In genomic region chr22:20565761-20566160, GRCh38 we compare ENCODE assay signal across 16 cellular contexts. TPM values are rescaled to one million over a fixed set of nuclear protein-coding genes. Genes with fewer than 3 reads are reported as not detected.
DNase-seq lines count a peak whose midpoint lies in the region; ATAC-seq and TF ChIP-seq lines count a peak whose summit lies in the region.
"Had no signal": no experiment of that assay in that cellular context is flagged by ENCODE, and none has a peak within 500 bp of the region (broad histone marks: within the 10 kb centered on the region; RNA-seq: fewer than 3 reads in every experiment).

No MANE protein-coding gene starts in this region.

- ATAC-seq in Right ventricle myocardium superior (ENCODE audit: poor library complexity) (no peak), right cardiac atrium (no peak)
- ATAC-seq in activated T-helper 17 cell treated with anti-CD3 and anti-CD28 coated beads, Interleukin-2, amount 50 U/mL, for 72 hours (replicated peaks) = no peak
- no peak for ATAC-seq in naive thymus-derived CD8-positive, alpha-beta T cell

- POLR2A ChIA-PET in naive thymus-derived CD8-positive, alpha-beta T cell (lab: Charles Lee) = interaction anchor here (0.6 to 16.8 kb wide), 17 partner anchors 11 to 1076 kb away, joined by 3 to 796 read pairs (median 6); partner anchors contain the start of genes KLHL22, MED15 and SDF2L1
- POLR2A ChIA-PET in MCF 10A (lab: Yijun Ruan, JAX) = interaction anchor here (1.1 to 9.5 kb wide), 3 partner anchors 35 to 57 kb away, joined by 4 to 113 read pairs (median 74); partner anchors contain the start of gene MED15

- intact Hi-C loops in Right ventricle myocardium superior (cut with DNase I) = no loop called here
- intact Hi-C loops in right cardiac atrium (cut with DNase I) = loop anchor here in 1 of 4 donors (10.0 kb wide), 1 partner anchor 51 kb away; no protein-coding TSS in a partner anchor
- intact Hi-C loops in MCF 10A (cut with micrococcal nuclease) = loop anchor here (5.0 kb wide), 1 partner anchor 132 kb away; no protein-coding TSS in a partner anchor

- 86% methylated on average over 4 of the region's 4 CpGs for WGBS in right cardiac atrium

- H3K4me1 Mint-ChIP-seq in activated T-helper 17 cell treated with anti-CD3 and anti-CD28 coated beads, Interleukin-2, amount 50 U/mL, for 72 hours = peaks cover 42% of the 10 kb centered on the region
- peaks cover 38 to 90% (median 86%) of the 10 kb centered on the region in 4 donors for H3K4me1 Mint-ChIP-seq in naive thymus-derived CD8-positive, alpha-beta T cell
- H3K4me1 Mint-ChIP-seq in MCF 10A (ENCODE audit: insufficient read depth, unreplicated experiment) = peaks cover 40% of the 10 kb centered on the region

- peak overlapping the region; percentile 62 for H3K4me3 Mint-ChIP-seq in activated T-helper 17 cell treated with anti-CD3 and anti-CD28 coated beads, Interleukin-2, amount 50 U/mL, for 72 hours
- peak overlapping the region in 9 of 10 donors; percentile 64 to 91 (median 80) for H3K4me3 Mint-ChIP-seq in naive thymus-derived CD8-positive, alpha-beta T cell
- H3K4me3 Mint-ChIP-seq in MCF 10A (ENCODE audit: unreplicated experiment) = no peak overlapping the region

- no peak overlapping the region for H3K27ac ChIP-seq in right cardiac atrium (ENCODE audit: low read length)
- H3K27ac ChIP-seq: neutrophil had no signal

- H3K4me3 ChIP-seq in right cardiac atrium (ENCODE audit: low read length) = no peak overlapping the region
- H3K4me3 ChIP-seq: adrenal gland had no signal

- H3K9me3 ChIP-seq in right cardiac atrium (ENCODE audit: control insufficient read depth, low read length) = no peaks in the 10 kb centered on the region
- H3K9me3 ChIP-seq: adrenal gland, neutrophil had no signal

- no peaks in the 10 kb centered on the region for H3K27me3 ChIP-seq in right cardiac atrium (ENCODE audit: control insufficient read depth, insufficient read depth)
- H3K27me3 ChIP-seq: adrenal gland, neutrophil had no signal

- BruUV-seq in MCF 10A (replicated peaks; lab: Mats Ljungman, UMichigan) = no TSS peak

- H3K36me3 Mint-ChIP-seq in activated T-helper 17 cell treated with anti-CD3 and anti-CD28 coated beads, Interleukin-2, amount 50 U/mL, for 72 hours (ENCODE audit: low read depth) = peaks cover 92% of the 10 kb centered on the region
- H3K36me3 Mint-ChIP-seq in naive thymus-derived CD8-positive, alpha-beta T cell = peaks cover 0 to 73% (median 27%) of the 10 kb centered on the region in 3 donors
- peaks cover 97% of the 10 kb centered on the region for H3K36me3 Mint-ChIP-seq in MCF 10A (ENCODE audit: insufficient read depth, unreplicated experiment)

- no peaks in the 10 kb centered on the region for H3K9me3 Mint-ChIP-seq in activated T-helper 17 cell treated with anti-CD3 and anti-CD28 coated beads, Interleukin-2, amount 50 U/mL, for 72 hours
- H3K9me3 Mint-ChIP-seq in naive thymus-derived CD8-positive, alpha-beta T cell = no peaks in the 10 kb centered on the region
- no peaks in the 10 kb centered on the region for H3K9me3 Mint-ChIP-seq in MCF 10A (ENCODE audit: unreplicated experiment)

- CTCF ChIA-PET in MCF 10A (lab: Yijun Ruan, JAX) = interaction anchor here (0.6 to 4.3 kb wide), 14 partner anchors 8 to 1642 kb away, joined by 3 to 29 read pairs (median 5); no protein-coding TSS in a partner anchor

- no peak for TF ChIP-seq CTCF in MCF 10A (IDR thresholded peaks at IDR 0.05; ENCODE audit: unreplicated experiment)

- DNase-seq in Right ventricle myocardium superior = peak; percentile 15
- DNase-seq in right cardiac atrium = no peak
- DNase-seq in naive thymus-derived CD8-positive, alpha-beta T cell = no peak
- no peak for DNase-seq in glomerular visceral epithelial cell (ENCODE audit: extremely low spot score)
- DNase-seq in NCI-H524 treated with DMSO at 0.1 percent for 48 hours (lab: John Stamatoyannopoulos, UW) = no peak
- DNase-seq in MCF 10A (ENCODE audit: unreplicated experiment) = no peak
- DNase-seq: activated CD8-positive, alpha-beta memory T cell treated with anti-CD3 and anti-CD28 coated beads, Interleukin-2, amount 50 U/mL, for 48 hours; adrenal gland; cerebellar nuclear complex; hippocampal formation; kidney; NCI-H1436 treated with DMSO at 0.1 percent for 48 hours; retina; RPMI8226 had no signal

- H3K4me1 ChIP-seq in right cardiac atrium (ENCODE audit: control insufficient read depth, insufficient read depth, low read length) = peaks cover 22% of the 10 kb centered on the region

- H3K27ac Mint-ChIP-seq in activated T-helper 17 cell treated with anti-CD3 and anti-CD28 coated beads, Interleukin-2, amount 50 U/mL, for 72 hours = no peak overlapping the region
- H3K27ac Mint-ChIP-seq in naive thymus-derived CD8-positive, alpha-beta T cell = peak overlapping the region; percentile 87 to 99 (median 97)
- H3K27ac Mint-ChIP-seq in MCF 10A (ENCODE audit: low read depth, unreplicated experiment) = no peak overlapping the region

- H3K27me3 Mint-ChIP-seq in activated T-helper 17 cell treated with anti-CD3 and anti-CD28 coated beads, Interleukin-2, amount 50 U/mL, for 72 hours = no peaks in the 10 kb centered on the region
- no peaks in the 10 kb centered on the region for H3K27me3 Mint-ChIP-seq in naive thymus-derived CD8-positive, alpha-beta T cell
- H3K27me3 Mint-ChIP-seq in MCF 10A (ENCODE audit: insufficient read depth, unreplicated experiment) = no peaks in the 10 kb centered on the region

RNA-seq across cellular contexts. Expression of gene MED15, which starts 58.4 kb away (rescaled TPM):
- total RNA-seq in Right ventricle myocardium superior (36.3 TPM), right cardiac atrium (10 to 100 TPM; 47.3 to 53.4 (median 50.1) TPM), MCF 10A (2022) (122 TPM in 2 replicates)
- polyA plus RNA-seq in right cardiac atrium = 30.9 TPM
- total RNA-seq in activated T-helper 17 cell treated with anti-CD3 and anti-CD28 coated beads, Interleukin-2, amount 50 U/mL, for 72 hours = 100 to 1,000 TPM; 115 to 118 TPM
- 100 to 1,000 TPM; 308 to 327 TPM for total RNA-seq in naive thymus-derived CD8-positive, alpha-beta T cell
- 10 to 100 TPM; 25.4 to 85.2 (median 38.2) TPM for polyA plus RNA-seq in naive thymus-derived CD8-positive, alpha-beta T cell

Comparison
In these comparisons a context has a peak if more than half of its experiments do, and no peak if none do; other contexts are left out.
1. H3K27ac Mint-ChIP-seq: peak in naive thymus-derived CD8-positive, alpha-beta T cell (10 of 10); none in activated T-helper 17 cell treated with anti-CD3 and anti-CD28 coated beads, Interleukin-2, amount 50 U/mL, for 72 hours (single experiment) and MCF 10A (single experiment).